ENCODE assay signal across 8 cellular contexts in genomic region chr5:129459485-129460120, GRCh38. TPM values are rescaled to one million over a fixed set of nuclear protein-coding genes. Genes with fewer than 3 reads are reported as not detected.
DNase-seq lines count a peak whose midpoint lies in the region; ATAC-seq and TF ChIP-seq lines count a peak whose summit lies in the region.

No MANE protein-coding gene starts in this region.

- H3K27ac Mint-ChIP-seq in brain, result peak overlapping the region in 1 of 5 experiments; percentile 12

- H3K36me3 Mint-ChIP-seq in brain, result no peaks in the 10 kb centered on the region

- no peaks in the 10 kb centered on the region for H3K9me3 Mint-ChIP-seq in brain

- H3K4me1 Mint-ChIP-seq in brain, result peaks cover 20% of the 10 kb centered on the region

- H3K27me3 ChIP-seq in skeletal muscle tissue (ENCODE audit: control insufficient read depth in 3 of 3, insufficient read depth in 3 of 3, low read length in 3 of 3), result peaks cover 4 to 7% (median 6%) of the 10 kb centered on the region in 3 donors

- no peaks in the 10 kb centered on the region for H3K36me3 ChIP-seq in skeletal muscle tissue (ENCODE audit: control insufficient read depth in 3 of 3, insufficient read depth in 3 of 3, low read length in 3 of 3)

- H3K27ac ChIP-seq in skeletal muscle tissue (ENCODE audit: low read depth, low read length), result no peak overlapping the region

- no peak for ATAC-seq in GM19351 (IDR thresholded peaks at IDR 0.05; ENCODE audit: unreplicated experiment)
- no peak for ATAC-seq in activated CD4-positive, CD25-positive, alpha-beta regulatory T cell treated with anti-CD3 and anti-CD28 coated beads, Interleukin-2, amount 50 U/mL, for 24 hours

- no peak for TF ChIP-seq CTCF in brain (conservative IDR thresholded peaks at IDR 0.05)

- in situ Hi-C loops in G401 (cut with HindIII; ENCODE audit: low sequenced_read_pairs), result no loop called here

- peak overlapping the region; percentile 60 to 64 (median 63) for H3K4me3 ChIP-seq in skeletal muscle tissue (ENCODE audit: low read length in 3 of 3)

- peaks cover 57% of the 10 kb centered on the region for H3K27me3 Mint-ChIP-seq in brain

- POLR2A ChIA-PET in HEK293T (lab: Yijun Ruan, JAX), result interaction anchor here (1.2 kb wide), 1 partner anchor 312 kb away, joined by 3 read pairs; no protein-coding TSS in a partner anchor

- H3K4me3 Mint-ChIP-seq in brain, result peak overlapping the region; percentile 80 to 87 (median 83)

- CTCF ChIA-PET in HEK293T (lab: Yijun Ruan, JAX), result no interaction called here

- DNase-seq in HEK293T (ENCODE audit: extremely low spot score), result peak; percentile 47
- peak; percentile 69 for DNase-seq in iPS-NIHi11 (ENCODE audit: low spot score)
- no peak for DNase-seq in G401 (ENCODE audit: low spot score)
- no peak for DNase-seq in COLO829 (ENCODE audit: low spot score)

- peaks cover 8 to 18% (median 9%) of the 10 kb centered on the region in 3 donors for H3K4me1 ChIP-seq in skeletal muscle tissue (ENCODE audit: control insufficient read depth in 3 of 3, insufficient read depth in 3 of 3, low read length in 3 of 3)

- H3K9ac ChIP-seq in skeletal muscle tissue (ENCODE audit: low read depth in 1 of 3, low read length in 3 of 3), result peak overlapping the region in 2 of 3 donors; percentile 48 to 52

- no peaks in the 10 kb centered on the region for H3K9me3 ChIP-seq in skeletal muscle tissue (ENCODE audit: control insufficient read depth in 3 of 3, low read length in 3 of 3)

TF ChIP-seq in HEK293T, 16 proteins besides CTCF, POLR2A, EP300 and RAD21:
- TF ChIP-seq NFRKB (IDR thresholded peaks at IDR 0.05), result no peak
- no peak for TF ChIP-seq SUZ12 (IDR thresholded peaks at IDR 0.05)
- TF ChIP-seq FOXA1 (IDR thresholded peaks at IDR 0.05), result no peak
- TF ChIP-seq L3MBTL2 (conservative IDR thresholded peaks at IDR 0.05), result peak; percentile 47; the same call in 1 of the 2 replicates
- TF ChIP-seq HDGF (IDR thresholded peaks at IDR 0.05; ENCODE audit: borderline replicate concordance), result no peak
- TF ChIP-seq BHLHE40 (IDR thresholded peaks at IDR 0.05; ENCODE audit: borderline replicate concordance), result no peak
- TF ChIP-seq TARDBP (IDR thresholded peaks at IDR 0.05), result no peak
- no peak for TF ChIP-seq LEF1 (IDR thresholded peaks at IDR 0.05; ENCODE audit: borderline replicate concordance)

RNA-seq across cellular contexts. Expression of gene ADAMTS19, which starts 0.5 kb away (rescaled TPM):
- not detected for polyA plus RNA-seq in brain (ENCODE audit: insufficient read depth, low read depth, low replicate concordance)
- 106 TPM for total RNA-seq in skeletal muscle tissue
- total RNA-seq in G401 (2014; rRNA removed; shearing (Covaris generic)), result not detected in 2 replicates

Comparison
In these comparisons a context has a peak if more than half of its experiments do, and no peak if none do; other contexts are left out.
1. DNase-seq: peak in HEK293T (single experiment) and iPS-NIHi11 (single experiment); none in G401 (single experiment) and COLO829 (single experiment).
2. RNA of gene ADAMTS19, which starts 0.5 kb away (total RNA-seq): 106 TPM in skeletal muscle tissue (single experiment); not detected in G401; every median in the first group is over 100 times any median in the second.